4 cellular contexts compared by ENCODE assay signal in the genomic region with DNA sequence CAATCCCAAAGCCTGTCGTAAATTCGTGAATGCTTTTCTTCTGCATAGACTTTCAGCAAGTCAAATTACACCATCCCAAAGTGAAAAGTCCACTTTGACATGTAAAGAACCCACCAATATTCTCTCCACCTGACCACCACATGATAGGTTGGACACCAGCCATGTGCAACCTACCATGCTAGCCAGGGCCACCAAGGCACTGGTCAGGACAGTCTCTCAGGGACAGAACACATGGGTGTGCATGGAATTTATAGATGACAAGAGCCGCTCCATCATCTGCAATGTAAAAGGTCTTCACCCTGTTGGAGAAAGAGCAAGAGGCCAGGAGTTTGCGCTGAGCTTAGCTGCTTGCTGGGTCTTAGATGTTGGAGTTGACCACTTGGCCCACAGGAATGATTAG. TPM values are rescaled to one million over a fixed set of nuclear protein-coding genes. Genes with fewer than 3 reads are reported as not detected.
"Had no signal": no experiment of that assay in that cellular context is flagged by ENCODE, and none has a peak within 500 bp of the region (broad histone marks: within the 10 kb centered on the region; RNA-seq: fewer than 3 reads in every experiment).

No MANE protein-coding gene starts in this region.

- H3K4me3 ChIP-seq: GM12878 had no signal

- DNase-seq: GDM1, GF-D8 had no signal

RNA-seq across cellular contexts. Expression of a gene that starts 5.4 kb away (rescaled TPM):
- total RNA-seq: G401, GM12878 had no signal

RNA-seq across cellular contexts. Expression of a gene that starts 13.4 kb away (rescaled TPM):
- total RNA-seq: G401, GM12878 had no signal

RNA-seq across cellular contexts. Expression of a gene that starts 31.4 kb away (rescaled TPM):
- total RNA-seq: G401, GM12878 had no signal

RNA-seq across cellular contexts. Expression of a gene that starts 51.6 kb away (rescaled TPM):
- total RNA-seq: G401, GM12878 had no signal
